ENCODE assay signal across 13 cellular contexts in the genomic region with DNA sequence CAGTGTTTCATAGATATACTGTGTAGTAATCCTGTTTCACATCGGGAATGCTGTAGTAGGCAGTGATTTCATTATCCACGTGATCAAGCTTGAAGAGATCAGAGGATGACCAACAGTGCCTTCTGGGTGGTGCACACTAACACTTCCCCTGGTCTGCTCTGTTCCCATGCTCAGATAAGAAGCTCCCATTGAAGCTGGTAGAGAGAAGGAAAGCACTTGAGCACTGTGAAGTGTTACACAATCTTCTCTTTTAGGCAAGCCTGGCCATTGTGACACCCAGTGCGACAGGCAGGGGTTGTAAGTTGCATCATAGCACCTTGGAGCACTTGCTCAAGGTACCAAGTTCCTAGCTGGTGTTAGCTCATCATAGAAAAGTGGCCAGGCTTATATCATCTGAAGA. TPM values are rescaled to one million over a fixed set of nuclear protein-coding genes. Genes with fewer than 3 reads are reported as not detected.
A peak's percentile ranks its signal among the peaks of the same experiment; 100 is the strongest.
DNase-seq lines count a peak whose midpoint lies in the region; ATAC-seq, FAIRE-seq and TF ChIP-seq lines count a peak whose summit lies in the region.
"Had no signal": no experiment of that assay in that cellular context is flagged by ENCODE, and none has a peak within 500 bp of the region (broad histone marks: within the 10 kb centered on the region; RNA-seq: fewer than 3 reads in every experiment).

No MANE protein-coding gene starts in this region.

- TF ChIP-seq CTCF in CD14-positive monocyte (IDR thresholded peaks at IDR 0.05) (no peak), NB4 (IDR thresholded peaks at IDR 0.05; ENCODE audit: low read depth, low read length) (no peak), lower lobe of right lung (IDR thresholded peaks at IDR 0.05) (no peak)

- H3K27ac ChIP-seq in lower lobe of right lung: no peak overlapping the region
- H3K27ac ChIP-seq: SJCRH30 had no signal

- peak overlapping the region in 1 of 2 donors; percentile 47 for H3K4me3 Mint-ChIP-seq in CD14-positive monocyte
- no peak overlapping the region for H3K4me3 Mint-ChIP-seq in dendritic cell treated with granulocyte-macrophage colony-stimulating factor and Interleukin-4, amounts not matched to agents 40 ng/mL and 50 ng/mL, for 4 days
- H3K4me3 Mint-ChIP-seq: activated CD4-positive, alpha-beta memory T cell treated with anti-CD3 and anti-CD28 coated beads for 36 hours; CD4-positive, CD25-positive, alpha-beta regulatory T cell had no signal

- H3K27me3 ChIP-seq in lower lobe of right lung (ENCODE audit: low read depth): no peaks in the 10 kb centered on the region
- H3K27me3 ChIP-seq: SJCRH30 had no signal

- no peaks in the 10 kb centered on the region for H3K36me3 Mint-ChIP-seq in CD14-positive monocyte
- H3K36me3 Mint-ChIP-seq in dendritic cell treated with granulocyte-macrophage colony-stimulating factor and Interleukin-4, amounts not matched to agents 40 ng/mL and 50 ng/mL, for 4 days (ENCODE audit: low read depth): peaks cover 3% of the 10 kb centered on the region

- no peaks in the 10 kb centered on the region for H3K9me3 ChIP-seq in lower lobe of right lung
- H3K9me3 ChIP-seq: SJCRH30 had no signal

- H3K4me1 Mint-ChIP-seq in CD14-positive monocyte: peaks cover 27% of the 10 kb centered on the region
- H3K4me1 Mint-ChIP-seq in dendritic cell treated with granulocyte-macrophage colony-stimulating factor and Interleukin-4, amounts not matched to agents 40 ng/mL and 50 ng/mL, for 4 days (ENCODE audit: low read depth): peaks cover 32% of the 10 kb centered on the region

- peak overlapping the region; percentile 89 to 98 (median 95) for H3K27ac Mint-ChIP-seq in CD14-positive monocyte
- H3K27ac Mint-ChIP-seq in dendritic cell treated with granulocyte-macrophage colony-stimulating factor and Interleukin-4, amounts not matched to agents 40 ng/mL and 50 ng/mL, for 4 days: peak overlapping the region; percentile 45
- H3K27ac Mint-ChIP-seq: activated CD4-positive, alpha-beta memory T cell treated with anti-CD3 and anti-CD28 coated beads for 36 hours; CD4-positive, CD25-positive, alpha-beta regulatory T cell had no signal

- no peak for FAIRE-seq in frontal cortex (lab: Jason Lieb, UNC)

- H3K36me3 ChIP-seq in lower lobe of right lung: no peaks in the 10 kb centered on the region
- H3K36me3 ChIP-seq: SJCRH30 had no signal

- DNase-seq in CD14-positive monocyte (ENCODE audit: low spot score): peak; percentile 91
- DNase-seq in NB4 (ENCODE audit: low read depth): peak; percentile 92
- DNase-seq in lower lobe of right lung: peak; percentile 76
- no peak for DNase-seq in HK-2 (ENCODE audit: unreplicated experiment)
- DNase-seq in frontal cortex (ENCODE audit: low spot score in 2 of 2): no peak
- DNase-seq: activated CD4-positive, alpha-beta memory T cell treated with anti-CD3 and anti-CD28 coated beads for 36 hours; amniotic stem cell; CD4-positive, CD25-positive, alpha-beta regulatory T cell; NCI-H1930; SJCRH30 had no signal

- ATAC-seq in lower lobe of right lung (peak; percentile 80 to 89), GM21515 (IDR thresholded peaks at IDR 0.05; ENCODE audit: unreplicated experiment) (no peak), GM18517 (IDR thresholded peaks at IDR 0.05; ENCODE audit: unreplicated experiment) (no peak)

- intact Hi-C loops in CD14-positive monocyte (cut with micrococcal nuclease) (no loop called here), lower lobe of right lung (cut with DNase I) (no loop called here)
- intact Hi-C loops in dendritic cell treated with granulocyte-macrophage colony-stimulating factor and Interleukin-4, amounts not matched to agents 40 ng/mL and 50 ng/mL, for 4 days (cut with micrococcal nuclease): no loop called here

- peaks cover 14% of the 10 kb centered on the region for H3K4me1 ChIP-seq in lower lobe of right lung
- H3K4me1 ChIP-seq: SJCRH30 had no signal

- peaks cover 0 to 2% (median 0%) of the 10 kb centered on the region in 3 donors for H3K27me3 Mint-ChIP-seq in CD14-positive monocyte (ENCODE audit: low read depth in 3 of 3)
- no peaks in the 10 kb centered on the region for H3K27me3 Mint-ChIP-seq in dendritic cell treated with granulocyte-macrophage colony-stimulating factor and Interleukin-4, amounts not matched to agents 40 ng/mL and 50 ng/mL, for 4 days

- no peak for TF ChIP-seq POLR2A in NB4 (IDR thresholded peaks at IDR 0.05; ENCODE audit: extremely low read depth, insufficient read length)

- no peaks in the 10 kb centered on the region for H3K9me3 Mint-ChIP-seq in CD14-positive monocyte
- H3K9me3 Mint-ChIP-seq in dendritic cell treated with granulocyte-macrophage colony-stimulating factor and Interleukin-4, amounts not matched to agents 40 ng/mL and 50 ng/mL, for 4 days: no peaks in the 10 kb centered on the region
- H3K9me3 Mint-ChIP-seq: activated CD4-positive, alpha-beta memory T cell treated with anti-CD3 and anti-CD28 coated beads for 36 hours had no signal

- H3K4me3 ChIP-seq in NB4 (ENCODE audit: low read depth, low read length) (no peak overlapping the region), lower lobe of right lung (no peak overlapping the region)
- H3K4me3 ChIP-seq: SJCRH30 had no signal

RNA-seq across cellular contexts. Expression of gene GPD2, which starts 30.6 kb away (rescaled TPM):
- 10 to 100 TPM; 13.4 to 17.1 TPM for polyA plus RNA-seq in CD14-positive monocyte
- 50.4 TPM for total RNA-seq in lower lobe of right lung
- total RNA-seq in frontal cortex: 163 TPM

Comparison
In these comparisons a context has a peak if more than half of its experiments do, and no peak if none do; other contexts are left out.
1. DNase-seq: peak in CD14-positive monocyte (single experiment), NB4 (single experiment) and lower lobe of right lung (single experiment); none in HK-2 (single experiment) and frontal cortex (0 of 2).
2. ATAC-seq: peak in lower lobe of right lung (2 of 2); none in GM21515 (single experiment) and GM18517 (single experiment).